11 cellular contexts compared by ENCODE assay signal in the genomic region with DNA sequence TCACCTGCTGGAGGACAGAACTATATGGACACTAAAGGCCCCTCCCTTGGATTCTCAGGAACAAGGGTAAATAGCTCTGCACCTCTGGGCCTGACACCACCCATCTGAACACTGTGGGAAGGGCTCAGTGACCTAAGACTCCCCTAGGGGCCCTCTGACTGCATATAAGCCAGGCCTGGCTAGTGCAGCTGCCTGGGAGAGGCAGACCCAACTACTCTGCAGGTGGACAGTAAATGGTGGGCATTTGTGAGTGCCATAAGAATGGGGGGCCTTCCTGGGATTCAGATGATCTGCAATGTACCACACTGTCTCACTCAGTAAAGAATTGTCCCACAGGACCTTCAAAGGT. TPM values are rescaled to one million over a fixed set of nuclear protein-coding genes. Genes with fewer than 3 reads are reported as not detected.
DNase-seq lines count a peak whose midpoint lies in the region; ATAC-seq and TF ChIP-seq lines count a peak whose summit lies in the region.
"Had no signal": no experiment of that assay in that cellular context is flagged by ENCODE, and none has a peak within 500 bp of the region (broad histone marks: within the 10 kb centered on the region; RNA-seq: fewer than 3 reads in every experiment).

No MANE protein-coding gene starts in this region.

- CTCF ChIA-PET in Caco-2 (lab: Charles Lee), result interaction anchor here (0.5 kb wide), 1 partner anchor 14 kb away, joined by 3 read pairs; no protein-coding TSS in a partner anchor

- H3K9me3 ChIP-seq in KOPT-K1 (ENCODE audit: insufficient read depth, low read length, poor library complexity, severe bottlenecking) (no peaks in the 10 kb centered on the region), Caco-2 (no peaks in the 10 kb centered on the region; the same call in 1 of the 2 replicates)
- H3K9me3 ChIP-seq: BLaER1 treated with 17β-estradiol and CSF1 and Interleukin-3, amounts not matched to agents 10 nM and 100 nM; HAP-1; thyroid gland had no signal

- H3K4me1 ChIP-seq in Caco-2, result no peaks in the 10 kb centered on the region
- H3K4me1 ChIP-seq: HAP-1 had no signal

- no peak for DNase-seq in activated T-cell treated with anti-CD3 and anti-CD28 coated beads, Interleukin-2, amount 50 U/mL, for 4 hours
- no peak for DNase-seq in activated T-cell treated with anti-CD3 and anti-CD28 coated beads for 4 hours
- no peak for DNase-seq in osteocyte (ENCODE audit: extremely low spot score, unreplicated experiment)
- DNase-seq in Caco-2, result no peak
- DNase-seq in medulla oblongata (ENCODE audit: extremely low spot score), result no peak
- DNase-seq: thyroid gland had no signal

- H3K27ac Mint-ChIP-seq in stimulated activated naive CD8-positive, alpha-beta T cell treated with anti-CD3 and anti-CD28 coated beads, Interleukin-15, Interleukin-2, amounts not matched to agents 100 ng/mL and 50 ng/mL, for 24 hours, result peak overlapping the region; percentile 96
- no peak overlapping the region for H3K27ac Mint-ChIP-seq in osteocyte (ENCODE audit: unreplicated experiment)
- H3K27ac Mint-ChIP-seq in Caco-2 (ENCODE audit: unreplicated experiment), result no peak overlapping the region

- H3K27me3 Mint-ChIP-seq in activated T-cell treated with anti-CD3 and anti-CD28 coated beads, Interleukin-2, amount 50 U/mL, for 4 hours (ENCODE audit: low read depth), result no peaks in the 10 kb centered on the region
- no peaks in the 10 kb centered on the region for H3K27me3 Mint-ChIP-seq in stimulated activated naive CD8-positive, alpha-beta T cell treated with anti-CD3 and anti-CD28 coated beads, Interleukin-15, Interleukin-2, amounts not matched to agents 100 ng/mL and 50 ng/mL, for 24 hours
- H3K27me3 Mint-ChIP-seq in osteocyte (ENCODE audit: unreplicated experiment) (no peaks in the 10 kb centered on the region), Caco-2 (ENCODE audit: insufficient read depth, unreplicated experiment) (no peaks in the 10 kb centered on the region)

- H3K36me3 ChIP-seq in KOPT-K1 (ENCODE audit: insufficient read depth, low read length), result peaks cover 31% of the 10 kb centered on the region
- no peaks in the 10 kb centered on the region for H3K36me3 ChIP-seq in Caco-2 (ENCODE audit: control insufficient read depth, insufficient read depth, low read length)
- H3K36me3 ChIP-seq: HAP-1, thyroid gland had no signal

- H3K4me1 Mint-ChIP-seq in activated T-cell treated with anti-CD3 and anti-CD28 coated beads, Interleukin-2, amount 50 U/mL, for 4 hours (ENCODE audit: low read depth), result peaks cover 81% of the 10 kb centered on the region
- peaks cover 94% of the 10 kb centered on the region for H3K4me1 Mint-ChIP-seq in stimulated activated naive CD8-positive, alpha-beta T cell treated with anti-CD3 and anti-CD28 coated beads, Interleukin-15, Interleukin-2, amounts not matched to agents 100 ng/mL and 50 ng/mL, for 24 hours (ENCODE audit: low read depth)
- H3K4me1 Mint-ChIP-seq in osteocyte (ENCODE audit: unreplicated experiment) (peaks cover 61% of the 10 kb centered on the region), Caco-2 (ENCODE audit: low read depth, unreplicated experiment) (no peaks in the 10 kb centered on the region)

- H3K9me3 Mint-ChIP-seq in activated T-cell treated with anti-CD3 and anti-CD28 coated beads, Interleukin-2, amount 50 U/mL, for 4 hours, result no peaks in the 10 kb centered on the region
- no peaks in the 10 kb centered on the region for H3K9me3 Mint-ChIP-seq in stimulated activated naive CD8-positive, alpha-beta T cell treated with anti-CD3 and anti-CD28 coated beads, Interleukin-15, Interleukin-2, amounts not matched to agents 100 ng/mL and 50 ng/mL, for 24 hours
- H3K9me3 Mint-ChIP-seq in osteocyte (ENCODE audit: unreplicated experiment), result no peaks in the 10 kb centered on the region
- no peaks in the 10 kb centered on the region for H3K9me3 Mint-ChIP-seq in Caco-2 (ENCODE audit: unreplicated experiment)

- no peaks in the 10 kb centered on the region for H3K27me3 ChIP-seq in Caco-2 (replicated peaks; ENCODE audit: control insufficient read depth, insufficient read depth, low read length)
- H3K27me3 ChIP-seq: BLaER1 treated with 17β-estradiol and CSF1 and Interleukin-3, amounts not matched to agents 10 nM and 100 nM; thyroid gland had no signal

- BruUV-seq in Caco-2 (replicated peaks; lab: Mats Ljungman, UMichigan), result no TSS peak

- no peak overlapping the region for H3K4me3 ChIP-seq in Caco-2 (ENCODE audit: low read depth, low read length)
- H3K4me3 ChIP-seq: BLaER1 treated with 17β-estradiol and CSF1 and Interleukin-3, amounts not matched to agents 10 nM and 100 nM; HAP-1; thyroid gland had no signal

- peaks cover 14% of the 10 kb centered on the region for H3K36me3 Mint-ChIP-seq in activated T-cell treated with anti-CD3 and anti-CD28 coated beads, Interleukin-2, amount 50 U/mL, for 4 hours (ENCODE audit: insufficient read depth)
- H3K36me3 Mint-ChIP-seq in stimulated activated naive CD8-positive, alpha-beta T cell treated with anti-CD3 and anti-CD28 coated beads, Interleukin-15, Interleukin-2, amounts not matched to agents 100 ng/mL and 50 ng/mL, for 24 hours (ENCODE audit: low read depth), result peaks cover 62% of the 10 kb centered on the region
- H3K36me3 Mint-ChIP-seq in osteocyte (ENCODE audit: unreplicated experiment), result peaks cover 3% of the 10 kb centered on the region
- H3K36me3 Mint-ChIP-seq in Caco-2 (ENCODE audit: insufficient read depth, unreplicated experiment), result no peaks in the 10 kb centered on the region

- TF ChIP-seq CTCF in osteocyte (IDR thresholded peaks at IDR 0.05) (no peak), Caco-2 (IDR thresholded peaks at IDR 0.05; ENCODE audit: insufficient read depth in 1 of 2, low read depth in 1 of 2, low read length in 1 of 2, severe bottlenecking in 1 of 2, unreplicated experiment in 1 of 2) (no peak)

- intact Hi-C loops in Caco-2 (cut with micrococcal nuclease; ENCODE audit: unreplicated experiment), result no loop called here

- ATAC-seq in activated T-cell treated with anti-CD3 and anti-CD28 coated beads, Interleukin-2, amount 50 U/mL, for 4 hours, result peak; percentile 39 to 41
- ATAC-seq in HG02759 (IDR thresholded peaks at IDR 0.05; ENCODE audit: unreplicated experiment), result peak; percentile 62

- peak overlapping the region; percentile 8 for H3K4me3 Mint-ChIP-seq in activated T-cell treated with anti-CD3 and anti-CD28 coated beads, Interleukin-2, amount 50 U/mL, for 4 hours
- H3K4me3 Mint-ChIP-seq in stimulated activated naive CD8-positive, alpha-beta T cell treated with anti-CD3 and anti-CD28 coated beads, Interleukin-15, Interleukin-2, amounts not matched to agents 100 ng/mL and 50 ng/mL, for 24 hours, result peak overlapping the region; percentile 65
- H3K4me3 Mint-ChIP-seq in osteocyte (ENCODE audit: unreplicated experiment), result no peak overlapping the region
- no peak overlapping the region for H3K4me3 Mint-ChIP-seq in Caco-2 (ENCODE audit: unreplicated experiment)

- POLR2A ChIA-PET in Caco-2 (lab: Charles Lee), result no interaction called here

- peak overlapping the region; percentile 27 for H3K27ac ChIP-seq in KOPT-K1 (ENCODE audit: low read depth, low read length, poor library complexity, severe bottlenecking)
- H3K27ac ChIP-seq: BLaER1 treated with 17β-estradiol and CSF1 and Interleukin-3, amounts not matched to agents 10 nM and 100 nM had no signal

RNA-seq across cellular contexts. Expression of a gene that starts 11.2 kb away (rescaled TPM):
- total RNA-seq in activated T-cell treated with anti-CD3 and anti-CD28 coated beads, Interleukin-2, amount 50 U/mL, for 4 hours, result 100 to 1,000 TPM in 2 of 3 donors, 10 to 100 TPM in 1; 95.1 to 122 (median 101) TPM
- total RNA-seq in osteocyte (57.7 and 60.1 TPM in 2 replicates), Caco-2 (2022) (5.1 and 5.2 TPM in 2 replicates)

Comparison
In these comparisons a context has a peak if more than half of its experiments do, and no peak if none do; other contexts are left out.
1. H3K4me3 Mint-ChIP-seq: peak in activated T-cell treated with anti-CD3 and anti-CD28 coated beads, Interleukin-2, amount 50 U/mL, for 4 hours (single experiment) and stimulated activated naive CD8-positive, alpha-beta T cell treated with anti-CD3 and anti-CD28 coated beads, Interleukin-15, Interleukin-2, amounts not matched to agents 100 ng/mL and 50 ng/mL, for 24 hours (single experiment); none in osteocyte (single experiment) and Caco-2 (single experiment).